ENCODE assay signal across 32 cellular contexts in the genomic region with DNA sequence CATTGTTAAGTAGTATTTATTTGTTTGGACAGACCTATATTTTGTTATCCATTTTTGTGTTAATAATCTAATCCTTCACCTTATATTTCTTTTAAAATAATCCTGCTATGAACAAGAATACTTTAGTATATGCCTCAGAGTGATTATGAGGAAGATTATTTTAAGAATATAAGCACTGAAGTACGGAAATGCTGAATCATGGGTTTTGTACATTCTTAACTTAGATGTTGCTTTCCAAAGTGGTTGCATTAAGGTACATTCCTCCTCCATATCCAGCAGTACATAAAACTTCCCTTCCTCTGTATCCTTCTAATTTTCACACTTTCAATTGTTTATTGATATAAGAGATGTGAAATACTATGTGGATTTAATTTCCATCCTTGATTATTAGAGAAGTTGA.
"Had no signal": no experiment of that assay in that cellular context is flagged by ENCODE, and none has a peak within 500 bp of the region (broad histone marks: within the 10 kb centered on the region; RNA-seq: fewer than 3 reads in every experiment).

No MANE protein-coding gene starts in this region.

- H3K36me3 ChIP-seq: ascending aorta, cardiac muscle cell, WERI-Rb-1 had no signal

- H3K27ac ChIP-seq: ascending aorta, cardiac muscle cell, WERI-Rb-1 had no signal

- ATAC-seq: activated CD4-positive, alpha-beta T cell treated with anti-CD3 and anti-CD28 coated beads for 36 hours; activated CD4-positive, CD25-positive, alpha-beta regulatory T cell treated with anti-CD3 and anti-CD28 coated beads, Interleukin-2, amount 50 U/mL, for 24 hours; activated CD8-positive, alpha-beta memory T cell treated with anti-CD3 and anti-CD28 coated beads, Interleukin-2, amount 10 ng/mL, durations not matched to agents 7 days and 5 days; activated CD8-positive, alpha-beta T cell treated with anti-CD3 and anti-CD28 coated beads, Interleukin-2, amount 10 ng/mL, durations not matched to agents 7 days and 5 days; activated naive CD8-positive, alpha-beta T cell treated with anti-CD3 and anti-CD28 coated beads, Interleukin-2, amount 50 U/mL, for 24 hours; WTC11 had no signal

- H3K27me3 ChIP-seq: ascending aorta, cardiac muscle cell had no signal

- H3K9me3 ChIP-seq: ascending aorta had no signal

- H3K4me1 ChIP-seq: ascending aorta had no signal

- FAIRE-seq: bronchial epithelial cell had no signal

- DNase-seq: activated CD4-positive, alpha-beta memory T cell treated with anti-CD3 and anti-CD28 coated beads, Interleukin-2, amount 10 ng/mL, durations not matched to agents 7 days and 5 days; activated CD4-positive, alpha-beta T cell treated with anti-CD3 and anti-CD28 coated beads for 1 hour; activated CD4-positive, alpha-beta T cell treated with anti-CD3 and anti-CD28 coated beads for 36 hours; activated CD4-positive, alpha-beta T cell treated with anti-CD3 and anti-CD28 coated beads for 48 hours; activated CD4-positive, alpha-beta T cell treated with anti-CD3 and anti-CD28 coated beads, Interleukin-2, amount 10 ng/mL, durations not matched to agents 7 days and 5 days; activated CD4-positive, alpha-beta T cell treated with anti-CD3 and anti-CD28 coated beads, Interleukin-2, amount 50 U/mL, for 48 hours; activated CD4-positive, CD25-positive, alpha-beta regulatory T cell; activated CD8-positive, alpha-beta memory T cell treated with anti-CD3 and anti-CD28 coated beads for 24 hours; activated CD8-positive, alpha-beta memory T cell treated with anti-CD3 and anti-CD28 coated beads, Interleukin-2, amount 10 ng/mL, durations not matched to agents 7 days and 5 days; activated CD8-positive, alpha-beta memory T cell treated with anti-CD3 and anti-CD28 coated beads, Interleukin-2, amount 50 U/mL, for 48 hours; activated CD8-positive, alpha-beta T cell treated with anti-CD3 and anti-CD28 coated beads, Interleukin-2, amount 10 ng/mL, durations not matched to agents 7 days and 5 days; activated effector memory CD4-positive, alpha-beta T cell treated with Interleukin-2 at 50 U/mL for 16 hours; activated gamma-delta T cell; activated naive CD4-positive, alpha-beta T cell treated with anti-CD3 and anti-CD28 coated beads, Interleukin-2, amount 10 ng/mL, durations not matched to agents 7 days and 5 days; activated naive CD4-positive, alpha-beta T cell treated with Interleukin-2 at 50 U/mL for 16 hours; activated naive CD8-positive, alpha-beta T cell treated with anti-CD3 and anti-CD28 coated beads, Interleukin-2, amount 10 ng/mL, durations not matched to agents 7 days and 5 days; activated naive CD8-positive, alpha-beta T cell treated with anti-CD3 and anti-CD28 coated beads, Interleukin-2, amount 50 U/mL, for 24 hours; activated T-cell treated with anti-CD3 and anti-CD28 coated beads, Interleukin-2, amount 50 U/mL, for 24 hours; activated T-cell treated with anti-CD3 and anti-CD28 coated beads, Interleukin-2, amount 50 U/mL, for 48 hours; amygdala; anterior cingulate cortex; caudate nucleus; cerebellar nuclear complex; T-helper 1 cell; T-helper 2 cell; T-helper 9 cell; WERI-Rb-1 had no signal

- H3K4me3 ChIP-seq: ascending aorta, cardiac muscle cell had no signal
